9 cellular contexts compared by ENCODE assay signal in genomic region chr10:6843477-6843876, GRCh38.
A peak's percentile ranks its signal among the peaks of the same experiment; 100 is the strongest.
DNase-seq lines count a peak whose midpoint lies in the region; ATAC-seq, FAIRE-seq and TF ChIP-seq lines count a peak whose summit lies in the region.
"Had no signal": no experiment of that assay in that cellular context is flagged by ENCODE, and none has a peak within 500 bp of the region (broad histone marks: within the 10 kb centered on the region; RNA-seq: fewer than 3 reads in every experiment).

No MANE protein-coding gene starts in this region.

- H4K20me1 ChIP-seq in SK-N-SH (ENCODE audit: insufficient read depth) = no peaks in the 10 kb centered on the region

- POLR2A ChIA-PET in SK-N-SH (lab: Yijun Ruan, JAX) = no interaction called here

- peak; percentile 13 for FAIRE-seq in bronchial epithelial cell (lab: Jason Lieb, UNC)

- peak; percentile 37 for TF ChIP-seq RAD21 in SK-N-SH (IDR thresholded peaks at IDR 0.05; ENCODE audit: low read length)

- WGBS in SK-N-SH (ENCODE audit: low lambda C conversion rate) = 55% methylated on average over 4 of the region's 4 CpGs

- no peaks in the 10 kb centered on the region for H3K79me2 ChIP-seq in SK-N-SH (ENCODE audit: insufficient read depth)

- H3K4me3 ChIP-seq in SK-N-SH (ENCODE audit: low read depth in 2 of 2, low read length in 1 of 2) (no peak overlapping the region), bronchial epithelial cell (ENCODE audit: low read depth, low read length) (no peak overlapping the region), right atrium auricular region (no peak overlapping the region)

- H3K27me3 ChIP-seq in SK-N-SH (ENCODE audit: insufficient read depth) (no peaks in the 10 kb centered on the region), bronchial epithelial cell (ENCODE audit: control insufficient read depth, insufficient read depth, low read length) (no peaks in the 10 kb centered on the region), right atrium auricular region (no peaks in the 10 kb centered on the region)

- no peaks in the 10 kb centered on the region for H3K9me3 ChIP-seq in SK-N-SH
- H3K9me3 ChIP-seq in right atrium auricular region = peaks cover 0 to 8% of the 10 kb centered on the region in 2 donors

- no peaks in the 10 kb centered on the region for H3K36me3 ChIP-seq in SK-N-SH (replicated peaks in 1 of 2; ENCODE audit: control insufficient read depth in 1 of 2, insufficient read depth in 2 of 2, low read length in 1 of 2)
- H3K36me3 ChIP-seq in bronchial epithelial cell (ENCODE audit: control insufficient read depth, insufficient read depth, low read length) = no peaks in the 10 kb centered on the region
- no peaks in the 10 kb centered on the region for H3K36me3 ChIP-seq in right atrium auricular region

- H3F3A ChIP-seq in SK-N-SH (replicated peaks; ENCODE audit: insufficient read depth) = no peaks in the 10 kb centered on the region

- no peaks in the 10 kb centered on the region for H3K9me2 ChIP-seq in SK-N-SH

- TF ChIP-seq CTCF in SK-N-SH (IDR thresholded peaks at IDR 0.05) (peak; percentile 45), bronchial epithelial cell (IDR thresholded peaks at IDR 0.05; ENCODE audit: insufficient read depth, low read length, severe bottlenecking) (no peak), right atrium auricular region (IDR thresholded peaks at IDR 0.05) (no peak)

- TF ChIP-seq EP300 in SK-N-SH (IDR thresholded peaks at IDR 0.05; ENCODE audit: borderline replicate concordance in 1 of 2, low read depth in 1 of 2, low read length in 1 of 2) = no peak

- H2AFZ ChIP-seq in SK-N-SH (ENCODE audit: low read depth) = no peak overlapping the region

- H3K9ac ChIP-seq in SK-N-SH = no peak overlapping the region

- no peak overlapping the region for H3K27ac ChIP-seq in SK-N-SH (ENCODE audit: low read depth in 2 of 2, low read length in 1 of 2)
- H3K27ac ChIP-seq in right atrium auricular region = no peak overlapping the region

- DNase-seq in SK-N-SH (no peak), MV-4-11 (lab: John Stamatoyannopoulos, UW) (peak; percentile 31), bronchial epithelial cell (ENCODE audit: low read depth) (no peak), pons (ENCODE audit: low spot score) (peak; percentile 89), right atrium auricular region (ENCODE audit: low spot score) (no peak)
- DNase-seq: central memory CD4-positive, alpha-beta T cell had no signal

- ATAC-seq in SK-N-SH treated with all-trans-retinoic acid at 6 μM for 48 hours (no peak), HG03565 (IDR thresholded peaks at IDR 0.05; ENCODE audit: unreplicated experiment) (no peak), HG02981 (IDR thresholded peaks at IDR 0.05; ENCODE audit: unreplicated experiment) (no peak)

- no peak overlapping the region for H3K4me2 ChIP-seq in SK-N-SH

- CTCF ChIA-PET in SK-N-SH (lab: Yijun Ruan, JAX) = interaction anchor here (1.0 kb wide), 1 partner anchor 573 kb away, joined by 3 read pairs; no protein-coding TSS in a partner anchor

- no peaks in the 10 kb centered on the region for H3K4me1 ChIP-seq in SK-N-SH (ENCODE audit: control insufficient read depth in 1 of 2, insufficient read depth in 2 of 2, low read depth in 1 of 2, low read length in 1 of 2)
- no peaks in the 10 kb centered on the region for H3K4me1 ChIP-seq in right atrium auricular region

TF ChIP-seq in SK-N-SH, 30 proteins besides CTCF, POLR2A, EP300 and RAD21 (continues in another document):
- TF ChIP-seq SIN3A (IDR thresholded peaks at IDR 0.05; ENCODE audit: borderline replicate concordance, low read depth, low read length) (no peak), TAF1 (IDR thresholded peaks at IDR 0.05; ENCODE audit: borderline replicate concordance, low read depth, low read length) (no peak), ELF1 (IDR thresholded peaks at IDR 0.05) (no peak), JUND (IDR thresholded peaks at IDR 0.05) (no peak), EZH2phosphoT487 (IDR thresholded peaks at IDR 0.05; ENCODE audit: borderline replicate concordance, low read depth) (no peak), SMC3 (IDR thresholded peaks at IDR 0.05; ENCODE audit: low read depth, low read length) (no peak), CHD2 (IDR thresholded peaks at IDR 0.05; ENCODE audit: low read length, partially characterized antibody) (no peak), REST (IDR thresholded peaks at IDR 0.05; ENCODE audit: low read depth, low read length) (no peak), NFIC (IDR thresholded peaks at IDR 0.05; ENCODE audit: borderline replicate concordance) (no peak)

TF ChIP-seq in SK-N-SH treated with all-trans-retinoic acid at 6 μM for 48 hours, 23 proteins besides CTCF, POLR2A, EP300 and RAD21:
- TF ChIP-seq ESRRG (CRISPR knock-in tag; IDR thresholded peaks at IDR 0.05) = no peak
- no peak for TF ChIP-seq ARNTL (CRISPR knock-in tag; IDR thresholded peaks at IDR 0.05; ENCODE audit: borderline replicate concordance, low read depth)
- no peak for TF ChIP-seq TOX (CRISPR knock-in tag; IDR thresholded peaks at IDR 0.05; ENCODE audit: borderline replicate concordance)
- TF ChIP-seq PATZ1 (CRISPR knock-in tag; IDR thresholded peaks at IDR 0.05; ENCODE audit: borderline replicate concordance) = no peak
- no peak for TF ChIP-seq TSHZ2 (CRISPR knock-in tag; IDR thresholded peaks at IDR 0.05)

Comparison
In these comparisons a context has a peak if more than half of its experiments do, and no peak if none do; other contexts are left out.
1. DNase-seq: peak in MV-4-11 (single experiment) and pons (single experiment); none in SK-N-SH (single experiment), bronchial epithelial cell (single experiment) and right atrium auricular region (single experiment).